ENCODE assay signal across 8 cellular contexts in genomic region chrX:148380614-148381561, GRCh38.
DNase-seq lines count a peak whose midpoint lies in the region; ATAC-seq and TF ChIP-seq lines count a peak whose summit lies in the region.

No MANE protein-coding gene starts in this region.

- no peaks in the 10 kb centered on the region for H3K36me3 Mint-ChIP-seq in dendritic cell treated with granulocyte-macrophage colony-stimulating factor and Interleukin-4, amounts not matched to agents 40 ng/mL and 50 ng/mL, for 4 days (ENCODE audit: low read depth)

- peaks cover 10% of the 10 kb centered on the region for H3K4me1 Mint-ChIP-seq in dendritic cell treated with granulocyte-macrophage colony-stimulating factor and Interleukin-4, amounts not matched to agents 40 ng/mL and 50 ng/mL, for 4 days (ENCODE audit: low read depth)

- intact Hi-C loops in dendritic cell treated with granulocyte-macrophage colony-stimulating factor and Interleukin-4, amounts not matched to agents 40 ng/mL and 50 ng/mL, for 4 days (cut with micrococcal nuclease), result no loop called here
- intact Hi-C loops in vagina (cut with DNase I), result no loop called here

- no peaks in the 10 kb centered on the region for H3K27me3 ChIP-seq in vagina

- no peak for TF ChIP-seq CTCF in vagina (IDR thresholded peaks at IDR 0.05)

- H3K27ac Mint-ChIP-seq in dendritic cell treated with granulocyte-macrophage colony-stimulating factor and Interleukin-4, amounts not matched to agents 40 ng/mL and 50 ng/mL, for 4 days, result peak overlapping the region; percentile 54

- H3K4me3 ChIP-seq in vagina, result no peak overlapping the region

- H3K27me3 Mint-ChIP-seq in dendritic cell treated with granulocyte-macrophage colony-stimulating factor and Interleukin-4, amounts not matched to agents 40 ng/mL and 50 ng/mL, for 4 days, result no peaks in the 10 kb centered on the region

- no peaks in the 10 kb centered on the region for H3K9me3 ChIP-seq in vagina

- peak; percentile 59 for DNase-seq in SKM-1 treated with dmso at 0.1 percent for 144 hours (lab: John Stamatoyannopoulos, UW; ENCODE audit: unreplicated experiment)
- peak; percentile 27 for DNase-seq in stimulated activated CD8-positive, alpha-beta memory T cell treated with anti-CD3 and anti-CD28 coated beads, Interleukin-4, amount 100 ng/mL, for 24 hours (ENCODE audit: low read depth)
- DNase-seq in HPDE6-E6E7 (ENCODE audit: extremely low spot score), result no peak
- no peak for DNase-seq in NCI-H82 treated with DMSO at 0.1 percent for 48 hours (lab: John Stamatoyannopoulos, UW; ENCODE audit: unreplicated experiment)
- no peak for DNase-seq in vagina (ENCODE audit: extremely low spot score in 2 of 2)

- H3K4me3 Mint-ChIP-seq in dendritic cell treated with granulocyte-macrophage colony-stimulating factor and Interleukin-4, amounts not matched to agents 40 ng/mL and 50 ng/mL, for 4 days, result peak overlapping the region; percentile 26

- peaks cover 5% of the 10 kb centered on the region for H3K9me3 Mint-ChIP-seq in dendritic cell treated with granulocyte-macrophage colony-stimulating factor and Interleukin-4, amounts not matched to agents 40 ng/mL and 50 ng/mL, for 4 days

- no peaks in the 10 kb centered on the region for H3K4me1 ChIP-seq in vagina

- ATAC-seq in GM19035 (IDR thresholded peaks at IDR 0.05; ENCODE audit: unreplicated experiment), result peak; percentile 94
- peak; percentile 87 for ATAC-seq in HG03064 (IDR thresholded peaks at IDR 0.05; ENCODE audit: low read depth, unreplicated experiment)

- TF ChIP-seq POLR2A in vagina (IDR thresholded peaks at IDR 0.05), result no peak

- H3K36me3 ChIP-seq in vagina, result no peaks in the 10 kb centered on the region

- H3K27ac ChIP-seq in vagina, result no peak overlapping the region

Comparison
In these comparisons a context has a peak if more than half of its experiments do, and no peak if none do; other contexts are left out.
1. DNase-seq: peak in SKM-1 treated with dmso at 0.1 percent for 144 hours (single experiment) and stimulated activated CD8-positive, alpha-beta memory T cell treated with anti-CD3 and anti-CD28 coated beads, Interleukin-4, amount 100 ng/mL, for 24 hours (single experiment); none in HPDE6-E6E7 (single experiment), NCI-H82 treated with DMSO at 0.1 percent for 48 hours (single experiment) and vagina (0 of 2).